Comparison of ENCODE assay signal across 25 cellular contexts in genomic region chr13:52991344-52992020, GRCh38. TPM values are rescaled to one million over a fixed set of nuclear protein-coding genes. Genes with fewer than 3 reads are reported as not detected.
DNase-seq lines count a peak whose midpoint lies in the region; ATAC-seq, FAIRE-seq and TF ChIP-seq lines count a peak whose summit lies in the region.
"Had no signal": no experiment of that assay in that cellular context is flagged by ENCODE, and none has a peak within 500 bp of the region (broad histone marks: within the 10 kb centered on the region; RNA-seq: fewer than 3 reads in every experiment).

No MANE protein-coding gene starts in this region.

- H3K4me2 ChIP-seq in SK-N-SH = no peak overlapping the region
- H3K4me2 ChIP-seq in H1 (ENCODE audit: insufficient read depth in 1 of 2, low read depth in 2 of 2, low read length in 2 of 2) = no peak overlapping the region
- no peak overlapping the region for H3K4me2 ChIP-seq in neural progenitor cell
- H3K4me2 ChIP-seq: BLaER1 had no signal

- H3K27me3 Mint-ChIP-seq in neural progenitor cell (ENCODE audit: insufficient read depth, low read depth) = no peaks in the 10 kb centered on the region

- TF ChIP-seq POLR2A in H1 (IDR thresholded peaks at IDR 0.05; ENCODE audit: control extremely low read depth in 1 of 2, low read depth in 2 of 2, low read length in 2 of 2) = no peak

- 41% methylated on average over 13 of the region's 13 CpGs for WGBS in SK-N-SH (ENCODE audit: low lambda C conversion rate)
- WGBS in H1 (ENCODE audit: extremely low coverage in 1 of 2, insufficient coverage in 1 of 2, insufficient read length in 1 of 2, insufficient replicate concordance in 2 of 2, low coverage in 1 of 2, low lambda C conversion rate in 2 of 2, missing lambda C conversion rate in 1 of 2), 2 experiments = 82% methylated on average over 13 of the region's 13 CpGs; no CpG with 5 or more reads in 1 of the 2 experiments

- no peak overlapping the region for H3K4me3 ChIP-seq in SK-N-SH (ENCODE audit: low read depth in 2 of 2, low read length in 1 of 2)
- H3K4me3 ChIP-seq in H1 (ENCODE audit: extremely low read depth in 1 of 4, insufficient read depth in 2 of 4, low read depth in 3 of 4, low read length in 4 of 4) = no peak overlapping the region
- H3K4me3 ChIP-seq in neural progenitor cell = no peak overlapping the region
- H3K4me3 ChIP-seq: BLaER1, HAP-1, K562 had no signal

- H3K9me3 Mint-ChIP-seq in neural progenitor cell = peaks cover 2% of the 10 kb centered on the region
- H3K9me3 Mint-ChIP-seq: CD14-positive monocyte had no signal

- H2AK5ac ChIP-seq in H1 (ENCODE audit: low read depth, low read length) = no peak overlapping the region; the same call in 1 of the 2 replicates

- H3K27ac ChIP-seq in SK-N-SH (ENCODE audit: low read depth in 2 of 2, low read length in 1 of 2) = peak overlapping the region in 1 of 2 experiments; percentile 73; a peak in 1 of 4 replicates
- H3K27ac ChIP-seq in H1 (ENCODE audit: low read depth, low read length) = no peak overlapping the region
- H3K27ac ChIP-seq in neural progenitor cell = no peak overlapping the region
- H3K27ac ChIP-seq: BLaER1, HL-60 had no signal

- no peak overlapping the region for H3K4ac ChIP-seq in H1 (replicated peaks; ENCODE audit: insufficient read length, low read depth, low read length)

- H4K8ac ChIP-seq in H1 (ENCODE audit: extremely low read depth, insufficient read depth, low read length) = no peak overlapping the region

- ATAC-seq in HG03439 (IDR thresholded peaks at IDR 0.05; ENCODE audit: unreplicated experiment) (no peak), HG02970 (IDR thresholded peaks at IDR 0.05; ENCODE audit: low FRiP score, unreplicated experiment) (no peak)
- ATAC-seq: K562 had no signal

- no peaks in the 10 kb centered on the region; the same call in 1 of the 2 replicates for H3K23me2 ChIP-seq in H1 (ENCODE audit: low read depth, low read length)

- H3K14ac ChIP-seq in H1 (ENCODE audit: insufficient read length) = no peak overlapping the region

- no peak overlapping the region for H2BK15ac ChIP-seq in H1 (ENCODE audit: low read length)

- H2AFZ ChIP-seq in SK-N-SH (ENCODE audit: low read depth) (no peak overlapping the region), H1 (ENCODE audit: low read length) (peak overlapping the region; percentile 73), neural progenitor cell (replicated peaks) (no peak overlapping the region)

- H2BK120ac ChIP-seq in H1 (replicated peaks; ENCODE audit: low read depth, low read length) = no peak overlapping the region

- H3F3A ChIP-seq in SK-N-SH (replicated peaks; ENCODE audit: insufficient read depth) (no peaks in the 10 kb centered on the region), neural progenitor cell (ENCODE audit: low read depth) (no peaks in the 10 kb centered on the region)

- H3K36me3 Mint-ChIP-seq in neural progenitor cell = no peaks in the 10 kb centered on the region
- H3K36me3 Mint-ChIP-seq: CD14-positive monocyte; CD4-positive, alpha-beta memory T cell had no signal

- H2BK12ac ChIP-seq in H1 (ENCODE audit: low read depth, low read length) = no peak overlapping the region

- TF ChIP-seq EP300 in SK-N-SH (IDR thresholded peaks at IDR 0.05; ENCODE audit: borderline replicate concordance in 1 of 2, low read depth in 1 of 2, low read length in 1 of 2) (peak in 1 of 2 experiments; percentile 57; a peak in 2 of 4 replicates), H1 (IDR thresholded peaks at IDR 0.05; ENCODE audit: borderline replicate concordance in 1 of 2, low read depth in 2 of 2, low read length in 2 of 2) (no peak)

- no peaks in the 10 kb centered on the region for H3K79me1 ChIP-seq in H1 (ENCODE audit: low read depth, low read length)

- no peaks in the 10 kb centered on the region for H3K9me3 ChIP-seq in SK-N-SH
- H3K9me3 ChIP-seq in H1 (ENCODE audit: insufficient read depth in 2 of 2, low read depth in 1 of 2, low read length in 1 of 2) = no peaks in the 10 kb centered on the region
- H3K9me3 ChIP-seq in neural progenitor cell (ENCODE audit: low read depth) = no peaks in the 10 kb centered on the region
- H3K9me3 ChIP-seq: BLaER1, HAP-1 had no signal

- DNase-seq in EL = peak; percentile 4
- DNase-seq in SK-N-SH = peak; percentile 23
- no peak for DNase-seq in H1 (ENCODE audit: low read depth in 1 of 2, low spot score in 2 of 2)
- DNase-seq in neural progenitor cell (ENCODE audit: low spot score) = no peak
- no peak for DNase-seq in effector CD4-positive, alpha-beta T cell
- DNase-seq in ecto neural progenitor cell (ENCODE audit: low spot score) = no peak
- DNase-seq: 8988T; Calu3; CD4-positive, alpha-beta memory T cell; DMS79 treated with DMSO at 0.1 percent for 48 hours; IMR-90 had no signal

- H3K4me1 ChIP-seq in SK-N-SH (ENCODE audit: control insufficient read depth in 1 of 2, insufficient read depth in 2 of 2, low read depth in 1 of 2, low read length in 1 of 2) = peaks cover 0 to 12% of the 10 kb centered on the region in 2 experiments; a peak in 2 of 4 replicates
- peaks cover 0 to 19% (median 7%) of the 10 kb centered on the region in 4 experiments; a peak in 5 of 7 replicates for H3K4me1 ChIP-seq in H1 (replicated peaks in 1 of 4; ENCODE audit: control insufficient read depth in 3 of 4, insufficient read depth in 4 of 4, low read length in 3 of 4)
- peaks cover 20% of the 10 kb centered on the region for H3K4me1 ChIP-seq in neural progenitor cell
- H3K4me1 ChIP-seq: HAP-1 had no signal

- peaks cover 33% of the 10 kb centered on the region for H3K4me1 Mint-ChIP-seq in neural progenitor cell
- H3K4me1 Mint-ChIP-seq: CD14-positive monocyte; CD4-positive, alpha-beta memory T cell had no signal

- no peak overlapping the region for H3K56ac ChIP-seq in H1 (replicated peaks; ENCODE audit: insufficient read length, low read depth, low read length)

- H2BK20ac ChIP-seq in H1 (ENCODE audit: low read length) = no peak overlapping the region

- no peak overlapping the region for H4K5ac ChIP-seq in H1 (ENCODE audit: insufficient read length, low read depth, low read length)

- FAIRE-seq in H1 (lab: Jason Lieb, UNC) = no peak
- FAIRE-seq: G401.6, GM12891, GM18507, HTR-8/SVneo, K562 had no signal

- 0 out of 2 replicates have a peak overlapping the region, but pooled peaks have one; percentile 1 for H3K18ac ChIP-seq in H1 (ENCODE audit: extremely low read depth, low read length)

- H3K4me3 Mint-ChIP-seq in neural progenitor cell = no peak overlapping the region
- H3K4me3 Mint-ChIP-seq: CD14-positive monocyte; CD4-positive, alpha-beta memory T cell had no signal

- H3K23ac ChIP-seq in H1 (ENCODE audit: insufficient read length) = no peak overlapping the region

- CTCF ChIA-PET in SK-N-SH (lab: Yijun Ruan, JAX) = interaction anchor here (1.0 to 3.6 kb wide), 3 partner anchors 10 to 223 kb away, joined by 3 to 17 read pairs (median 3); no protein-coding TSS in a partner anchor
- CTCF ChIA-PET in H1 (lab: Charles Lee; ENCODE audit: partially characterized antibody) = interaction anchor here (0.6 to 4.7 kb wide), 3 partner anchors 23 to 160 kb away, joined by 3 to 21 read pairs (median 3); no protein-coding TSS in a partner anchor

- no peaks in the 10 kb centered on the region for H3K36me3 ChIP-seq in SK-N-SH (replicated peaks in 1 of 2; ENCODE audit: control insufficient read depth in 1 of 2, insufficient read depth in 2 of 2, low read length in 1 of 2)
- no peaks in the 10 kb centered on the region for H3K36me3 ChIP-seq in H1 (ENCODE audit: control insufficient read depth in 2 of 4, insufficient read depth in 4 of 4, low read length in 3 of 4)
- no peaks in the 10 kb centered on the region for H3K36me3 ChIP-seq in neural progenitor cell
- H3K36me3 ChIP-seq: BLaER1, HAP-1 had no signal

- TF ChIP-seq RAD21 in SK-N-SH (IDR thresholded peaks at IDR 0.05; ENCODE audit: low read length) = no peak
- no peak for TF ChIP-seq RAD21 in H1 (IDR thresholded peaks at IDR 0.05 in 1 of 2, conservative IDR thresholded peaks at IDR 0.05 in 1 of 2; ENCODE audit: low read depth in 2 of 2, low read length in 2 of 2)

- H3K9me2 ChIP-seq in SK-N-SH = no peaks in the 10 kb centered on the region

- no peaks in the 10 kb centered on the region for H4K20me1 ChIP-seq in SK-N-SH (ENCODE audit: insufficient read depth)
- no peaks in the 10 kb centered on the region for H4K20me1 ChIP-seq in H1 (replicated peaks in 1 of 2; ENCODE audit: control insufficient read depth in 1 of 2, insufficient read depth in 2 of 2, low read length in 2 of 2)
- H4K20me1 ChIP-seq in neural progenitor cell (ENCODE audit: low read depth) = no peaks in the 10 kb centered on the region
- H4K20me1 ChIP-seq: BLaER1 had no signal

- TF ChIP-seq CTCF in SK-N-SH (IDR thresholded peaks at IDR 0.05) (no peak), H1 (IDR thresholded peaks at IDR 0.05; ENCODE audit: control extremely low read depth in 1 of 3, insufficient read depth in 1 of 3, low read depth in 1 of 3, low read length in 3 of 3) (no peak), neural progenitor cell (IDR thresholded peaks at IDR 0.05) (no peak)

- no peaks in the 10 kb centered on the region for H3K79me2 ChIP-seq in SK-N-SH (ENCODE audit: insufficient read depth)
- H3K79me2 ChIP-seq in H1 (ENCODE audit: control insufficient read depth in 1 of 2, insufficient read depth in 2 of 2, low read length in 2 of 2) = no peaks in the 10 kb centered on the region
- H3K79me2 ChIP-seq in neural progenitor cell (ENCODE audit: low read depth) = no peaks in the 10 kb centered on the region

- peak overlapping the region; percentile 66 for H3K27ac Mint-ChIP-seq in neural progenitor cell
- H3K27ac Mint-ChIP-seq: CD14-positive monocyte; CD4-positive, alpha-beta memory T cell had no signal

- H4K91ac ChIP-seq in H1 (replicated peaks; ENCODE audit: insufficient read length, low read length) = no peak overlapping the region

- H3K9ac ChIP-seq in SK-N-SH = no peak overlapping the region
- no peak overlapping the region for H3K9ac ChIP-seq in H1 (replicated peaks in 1 of 4; ENCODE audit: extremely low read depth in 1 of 4, low read depth in 3 of 4, low read length in 3 of 4)
- no peak overlapping the region for H3K9ac ChIP-seq in neural progenitor cell
- H3K9ac ChIP-seq: BLaER1 had no signal

- H3K27me3 ChIP-seq in SK-N-SH (ENCODE audit: insufficient read depth) = no peaks in the 10 kb centered on the region
- H3K27me3 ChIP-seq in H1 (replicated peaks in 1 of 4; ENCODE audit: control insufficient read depth in 3 of 4, extremely low read depth in 1 of 4, insufficient read depth in 3 of 4, low read length in 3 of 4) = no peaks in the 10 kb centered on the region
- H3K27me3 ChIP-seq in neural progenitor cell = no peaks in the 10 kb centered on the region
- H3K27me3 ChIP-seq: BLaER1 had no signal

- POLR2A ChIA-PET in SK-N-SH (lab: Yijun Ruan, JAX) = no interaction called here
- POLR2A ChIA-PET in H1 (lab: Charles Lee; ENCODE audit: partially characterized antibody) = no interaction called here

- H2BK5ac ChIP-seq in H1 (ENCODE audit: low read depth, low read length) = no peak overlapping the region

RNA-seq across cellular contexts. Expression of gene OLFM4, which starts 37.1 kb away (rescaled TPM):
- polyA plus RNA-seq in SK-N-SH (2012; rRNA removed) (not detected in 2 replicates), H1 (2011; rRNA removed) (not detected in 2 replicates)
- not detected in 2 replicates for polyA plus RNA-seq in SK-N-SH (2012; cell fraction: cytosol; rRNA removed)
- not detected in 2 replicates for polyA plus RNA-seq in SK-N-SH (2012; cell fraction: nucleus; rRNA removed)
- not detected in 2 replicates for total RNA-seq in H1 (2021; fragmentation: NEBNext Ultra II Directional; extraction: Animal tissue kit (Norgen Biotek cat#: 25700))
- polyA plus RNA-seq in H1 (2011; cell fraction: cytosol; rRNA removed) = not detected
- not detected for polyA plus RNA-seq in H1 (2011; cell fraction: nucleus; rRNA removed)
- not detected in 4 replicates for polyA plus RNA-seq in H1 (2012, experiment 1 of 2)
- polyA plus RNA-seq in H1 (2012, experiment 2 of 2) = not detected
- not detected for polyA plus RNA-seq in H1 (2013, experiment 1 of 2)
- 0.02 TPM for polyA plus RNA-seq in H1 (2013, experiment 2 of 2)
- not detected in 2 replicates for polyA minus RNA-seq in H1 (2011; rRNA and poly(A)+ RNA removed)
- polyA minus RNA-seq in H1 (2011; cell fraction: cytosol; rRNA and poly(A)+ RNA removed) = not detected
- not detected for polyA minus RNA-seq in H1 (2011; cell fraction: nucleus; rRNA and poly(A)+ RNA removed)
- not detected in 2 replicates for total RNA-seq in neural progenitor cell (ENCODE audit: low replicate concordance)
- total RNA-seq: A673; CD4-positive, alpha-beta memory T cell; H4; IMR-90; K562 had no signal
- polyA plus RNA-seq: AG04450; CD14-positive monocyte; CD4-positive, alpha-beta memory T cell; IMR-90; K562 had no signal

Comparison
In these comparisons a context has a peak if more than half of its experiments do, and no peak if none do; other contexts are left out.
1. DNase-seq: peak in EL (single experiment) and SK-N-SH (single experiment); none in H1 (0 of 2), neural progenitor cell (single experiment), effector CD4-positive, alpha-beta T cell (single experiment) and ecto neural progenitor cell (single experiment).